13 cellular contexts compared by ENCODE assay signal in genomic region chr7:93889261-93889660, GRCh38. TPM values are rescaled to one million over a fixed set of nuclear protein-coding genes. Genes with fewer than 3 reads are reported as not detected.
DNase-seq lines count a peak whose midpoint lies in the region; ATAC-seq and TF ChIP-seq lines count a peak whose summit lies in the region.
"Had no signal": no experiment of that assay in that cellular context is flagged by ENCODE, and none has a peak within 500 bp of the region (broad histone marks: within the 10 kb centered on the region; RNA-seq: fewer than 3 reads in every experiment).

No MANE protein-coding gene starts in this region.

- no peak overlapping the region for H4K8ac ChIP-seq in H9 (replicated peaks; ENCODE audit: insufficient read length, low read depth, low read length)

- H3K4me3 ChIP-seq in RWPE2 (ENCODE audit: severe bottlenecking) (peak overlapping the region; percentile 57), foreskin fibroblast (ENCODE audit: low read depth in 1 of 2, low read length in 2 of 2) (peak overlapping the region in 1 of 2 donors; percentile 69), sigmoid colon (no peak overlapping the region)

- H3K27me3 Mint-ChIP-seq in H9 (ENCODE audit: low read depth), result peaks cover 53% of the 10 kb centered on the region

- no peak overlapping the region for H2BK20ac ChIP-seq in H9 (ENCODE audit: low read depth, low read length, poor library complexity, severe bottlenecking)

- H3K27me3 ChIP-seq in H9 (ENCODE audit: insufficient read depth, low read length), result peaks cover 2% of the 10 kb centered on the region; the same call in 1 of the 2 replicates
- H3K27me3 ChIP-seq in RWPE2 (ENCODE audit: insufficient read depth, poor library complexity, severe bottlenecking), result no peaks in the 10 kb centered on the region
- peaks cover 0 to 14% (median 0%) of the 10 kb centered on the region in 3 donors for H3K27me3 ChIP-seq in sigmoid colon
- H3K27me3 ChIP-seq: testis had no signal

- no peak for TF ChIP-seq POLR2A in sigmoid colon (IDR thresholded peaks at IDR 0.05)

- H3K4me3 Mint-ChIP-seq in H9, result peak overlapping the region; percentile 87 to 94; a peak in 3 of 5 replicates

- no peaks in the 10 kb centered on the region for H4K20me1 ChIP-seq in H9 (ENCODE audit: control insufficient read depth, insufficient read depth, insufficient read length)

- TF ChIP-seq CTCF in H9 (conservative IDR thresholded peaks at IDR 0.05) (no peak), RWPE2 (IDR thresholded peaks at IDR 0.05; ENCODE audit: poor library complexity, severe bottlenecking) (no peak), foreskin fibroblast (IDR thresholded peaks at IDR 0.05; ENCODE audit: low read depth, low read length) (no peak), sigmoid colon (IDR thresholded peaks at IDR 0.05) (no peak)

- H3K4me1 Mint-ChIP-seq in H9, result peaks cover 6 to 9% of the 10 kb centered on the region in 2 experiments; a peak in 2 of 4 replicates

- H2BK5ac ChIP-seq in H9 (ENCODE audit: insufficient read length, low read length), result no peak overlapping the region

- H2BK12ac ChIP-seq in H9 (ENCODE audit: insufficient read length, low read depth, low read length), result no peak overlapping the region

- no peaks in the 10 kb centered on the region for H3K79me2 ChIP-seq in H9 (ENCODE audit: insufficient read depth, low read length)

- H3K9ac ChIP-seq in H9 (ENCODE audit: extremely low read depth, insufficient read length, low read length), result no peak overlapping the region

- H3K36me3 Mint-ChIP-seq in H9 (ENCODE audit: insufficient read depth in 1 of 3, low read depth in 3 of 3), result no peaks in the 10 kb centered on the region

- H3K4ac ChIP-seq in H9 (ENCODE audit: low read depth, low read length), result no peak overlapping the region

- H3K27ac ChIP-seq in H9 (ENCODE audit: insufficient read length, low read depth, low read length) (no peak overlapping the region), RWPE2 (ENCODE audit: poor library complexity, severe bottlenecking) (peak overlapping the region; percentile 30), sigmoid colon (no peak overlapping the region)
- H3K27ac ChIP-seq: left lung, testis had no signal

- WGBS in H9 (ENCODE audit: extremely low coverage, insufficient read length, low lambda C conversion rate), result no CpG with 5 or more reads among the region's 3 CpGs
- 88 to 89% methylated on average over 3 of the region's 3 CpGs for WGBS in sigmoid colon, 2 donors

- ATAC-seq in RWPE2 (ENCODE audit: low read depth), result peak; percentile 58

- no peak overlapping the region for H2BK15ac ChIP-seq in H9 (ENCODE audit: low read depth, low read length)

- H3K9me3 ChIP-seq in H9 (ENCODE audit: control insufficient read depth, low read depth, low read length) (no peaks in the 10 kb centered on the region), RWPE2 (ENCODE audit: severe bottlenecking) (no peaks in the 10 kb centered on the region), sigmoid colon (no peaks in the 10 kb centered on the region)
- H3K9me3 ChIP-seq: left lung, testis had no signal

- intact Hi-C loops in sigmoid colon (cut with DNase I), result no loop called here

- H2BK120ac ChIP-seq in H9 (ENCODE audit: low read depth, low read length, poor library complexity, severe bottlenecking), result no peak overlapping the region

- no peak overlapping the region for H3K23ac ChIP-seq in H9 (ENCODE audit: insufficient read length, low read depth, low read length)

- H2AFZ ChIP-seq in H9 (ENCODE audit: low read length), result no peak overlapping the region

- H3K36me3 ChIP-seq in RWPE2 (ENCODE audit: low read depth), result peaks cover 36% of the 10 kb centered on the region
- no peaks in the 10 kb centered on the region for H3K36me3 ChIP-seq in sigmoid colon
- H3K36me3 ChIP-seq: left lung had no signal

- H3K56ac ChIP-seq in H9 (ENCODE audit: insufficient read length, low read depth, low read length), result no peak overlapping the region

- no peak for TF ChIP-seq EP300 in sigmoid colon (IDR thresholded peaks at IDR 0.05)

- H4K91ac ChIP-seq in H9 (ENCODE audit: insufficient read length, low read depth, low read length), result no peak overlapping the region

- no peak overlapping the region for H3K14ac ChIP-seq in H9 (ENCODE audit: insufficient read depth, low read length)

- H3K9me3 Mint-ChIP-seq in H9, result peaks cover 0 to 2% of the 10 kb centered on the region in 2 experiments; a peak in 1 of 5 replicates

- H2AK5ac ChIP-seq in H9 (ENCODE audit: insufficient read length, low read length), result no peak overlapping the region

- DNase-seq in H9, result no peak
- no peak for DNase-seq in RWPE2 (ENCODE audit: low spot score)
- DNase-seq in foreskin fibroblast, result peak; percentile 53 to 76
- DNase-seq in renal cortical epithelial cell (ENCODE audit: low read depth), result peak; percentile 67
- DNase-seq in DMS 273 (lab: John Stamatoyannopoulos, UW; ENCODE audit: unreplicated experiment), result no peak
- DNase-seq in SKM-1 (lab: John Stamatoyannopoulos, UW; ENCODE audit: unreplicated experiment), result no peak
- no peak for DNase-seq in sigmoid colon
- no peak for DNase-seq in SKM-1 treated with dmso at 0.1 percent for 144 hours (lab: John Stamatoyannopoulos, UW; ENCODE audit: unreplicated experiment)
- DNase-seq: activated CD4-positive, CD25-positive, alpha-beta regulatory T cell; activated T-cell treated with anti-CD3 and anti-CD28 coated beads for 4 hours; SIG-M5 had no signal

- H3K23me2 ChIP-seq in H9 (ENCODE audit: insufficient read length, low read depth, low read length, poor library complexity, severe bottlenecking), result peaks cover 10% of the 10 kb centered on the region

- H3K27ac Mint-ChIP-seq in H9, result no peak overlapping the region

- no peak overlapping the region for H3T11ph ChIP-seq in H9 (ENCODE audit: low read length)

- no peaks in the 10 kb centered on the region for H3K79me1 ChIP-seq in H9 (ENCODE audit: insufficient read depth, low read depth, low read length, poor library complexity, severe bottlenecking)

- H3K18ac ChIP-seq in H9 (ENCODE audit: insufficient read length, low read depth, low read length), result no peak overlapping the region

- H3K4me1 ChIP-seq in H9 (ENCODE audit: insufficient read depth, low read length), result no peaks in the 10 kb centered on the region
- no peaks in the 10 kb centered on the region for H3K4me1 ChIP-seq in RWPE2 (ENCODE audit: insufficient read depth, poor library complexity, severe bottlenecking)
- peaks cover 0 to 7% (median 4%) of the 10 kb centered on the region in 4 donors for H3K4me1 ChIP-seq in sigmoid colon

- no peak overlapping the region for H3K4me2 ChIP-seq in H9 (ENCODE audit: insufficient read depth, insufficient read length, low read length)

- H4K5ac ChIP-seq in H9 (ENCODE audit: insufficient read length, low read depth, low read length), result no peak overlapping the region

RNA-seq across cellular contexts. Expression of gene TFPI2, which starts 1.3 kb away (rescaled TPM):
- total RNA-seq in H9 (2021) (3.8 and 4.4 TPM in 2 replicates), renal cortical epithelial cell (22.7 and 65.1 TPM in 2 replicates), sigmoid colon (1 to 10 TPM in 3 of 4 donors, under 1 TPM in 1; 0.55 to 5.0 (median 3.7) TPM)
- 1 to 10 TPM; 1.3 to 2.5 (median 1.8) TPM for polyA plus RNA-seq in sigmoid colon

RNA-seq across cellular contexts. Expression of gene GNGT1, which starts 17.1 kb away (rescaled TPM):
- total RNA-seq in H9 (2021) (0.20 and 0.44 TPM in 2 replicates), renal cortical epithelial cell (0.05 TPM in 1 of 2 replicates, not detected in the other), sigmoid colon (not detected)
- not detected for polyA plus RNA-seq in sigmoid colon
- total RNA-seq: left lung, testis had no signal

RNA-seq across cellular contexts. Expression of gene GNG11, which starts 32.3 kb away (rescaled TPM):
- total RNA-seq in H9 (2021) (0.64 and 0.68 TPM in 2 replicates), renal cortical epithelial cell (26.0 and 35.1 TPM in 2 replicates), sigmoid colon (10 to 100 TPM; 12.9 to 26.8 (median 18.9) TPM)
- 10 to 100 TPM in 1 of 3 donors, 1 to 10 TPM in 2; 8.1 to 34.2 (median 8.1) TPM for polyA plus RNA-seq in sigmoid colon

Comparison
In these comparisons a context has a peak if more than half of its experiments do, and no peak if none do; other contexts are left out.
1. DNase-seq: peak in foreskin fibroblast (2 of 2) and renal cortical epithelial cell (single experiment); none in H9 (single experiment), RWPE2 (single experiment), DMS 273 (single experiment), SKM-1 (single experiment), sigmoid colon (single experiment) and SKM-1 treated with dmso at 0.1 percent for 144 hours (single experiment).